In the genomic region with DNA sequence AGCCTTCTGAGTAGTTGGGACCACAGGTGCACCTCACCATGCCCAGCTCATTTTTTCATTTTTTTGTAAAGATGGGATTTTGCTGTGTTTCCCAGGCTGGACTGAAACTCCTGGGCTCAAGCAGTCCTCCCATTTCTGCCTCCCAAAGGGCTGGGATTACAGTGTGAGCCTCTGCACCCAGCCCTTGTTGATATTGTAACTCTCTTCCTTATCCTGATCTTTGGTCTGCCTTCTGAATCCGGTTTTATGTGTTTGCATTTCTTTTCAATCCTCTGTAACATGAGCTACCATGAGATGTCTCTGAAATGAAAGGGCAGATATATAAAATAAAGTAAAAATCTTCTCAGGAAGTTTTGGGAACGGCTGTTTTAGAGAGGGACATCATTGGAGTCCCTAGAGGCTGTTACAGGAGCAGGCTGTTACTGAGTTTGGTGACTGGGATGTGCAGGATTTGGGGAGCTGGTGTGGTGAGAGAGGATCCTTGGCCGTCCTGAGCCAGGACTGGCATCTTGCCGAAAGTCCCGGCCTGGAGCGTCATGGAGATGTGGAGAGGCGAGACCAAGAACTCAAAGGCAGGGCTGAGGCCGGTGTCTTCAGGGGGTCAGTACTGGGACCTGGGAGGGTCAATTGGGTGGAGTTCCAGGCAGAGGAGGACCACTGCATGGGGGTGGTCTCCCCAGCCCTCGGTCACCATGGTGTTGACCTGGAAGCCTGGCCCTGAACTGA, we compare ENCODE assay signal across 14 cellular contexts. TPM values are rescaled to one million over a fixed set of nuclear protein-coding genes. Genes with fewer than 3 reads are reported as not detected.
DNase-seq lines count a peak whose midpoint lies in the region; ATAC-seq and TF ChIP-seq lines count a peak whose summit lies in the region.
"Had no signal": no experiment of that assay in that cellular context is flagged by ENCODE, and none has a peak within 500 bp of the region (broad histone marks: within the 10 kb centered on the region; RNA-seq: fewer than 3 reads in every experiment).

No MANE protein-coding gene starts in this region.

- H4K20me1 ChIP-seq in PC-3 (ENCODE audit: low read length) = no peaks in the 10 kb centered on the region

- no peaks in the 10 kb centered on the region for H3K9me2 ChIP-seq in PC-3 (replicated peaks; ENCODE audit: low read length)

- TF ChIP-seq POLR2A in prostate gland (IDR thresholded peaks at IDR 0.05) = no peak

- DNase-seq in PC-3 (no peak), mucosa of descending colon (no peak), prostate gland (ENCODE audit: low spot score) (peak; percentile 59), midbrain (lab: John Stamatoyannopoulos, UW) (no peak), HuH-7 (ENCODE audit: low spot score) (no peak), NAMALWA (ENCODE audit: low spot score) (no peak)
- DNase-seq: Calu3; CD4-positive, CD25-positive, alpha-beta regulatory T cell; DMS79; H7 had no signal

- no peaks in the 10 kb centered on the region for H3K79me2 ChIP-seq in PC-3 (ENCODE audit: low read length)

- no peaks in the 10 kb centered on the region for H3K9me3 ChIP-seq in PC-3 (ENCODE audit: low read length)
- H3K9me3 ChIP-seq in mucosa of descending colon = no peaks in the 10 kb centered on the region
- no peaks in the 10 kb centered on the region for H3K9me3 ChIP-seq in prostate gland

- no peaks in the 10 kb centered on the region for H3K4me1 ChIP-seq in PC-3 (ENCODE audit: insufficient read depth, low read length)
- no peaks in the 10 kb centered on the region for H3K4me1 ChIP-seq in mucosa of descending colon (ENCODE audit: low read depth)
- peaks cover 25% of the 10 kb centered on the region for H3K4me1 ChIP-seq in prostate gland (replicated peaks)

- CTCF ChIA-PET in PC-3 (lab: Charles Lee) = no interaction called here

- H3K9ac ChIP-seq in PC-3 (ENCODE audit: low read length) = no peak overlapping the region

- ATAC-seq in PC-3 (peak; percentile 48), mucosa of descending colon (peak; percentile 47)
- ATAC-seq: GM23338 had no signal

- POLR2A ChIA-PET in PC-3 (lab: Charles Lee; ENCODE audit: unreplicated experiment) = no interaction called here

- H3K27ac ChIP-seq in C4-2B = peak overlapping the region; percentile 79
- H3K27ac ChIP-seq in PC-3 (ENCODE audit: low read length) = no peak overlapping the region
- H3K27ac ChIP-seq in prostate gland = peak overlapping the region; percentile 82

- no peaks in the 10 kb centered on the region for H3K27me3 ChIP-seq in PC-3 (ENCODE audit: low read length)
- no peaks in the 10 kb centered on the region for H3K27me3 ChIP-seq in prostate gland (replicated peaks; ENCODE audit: insufficient read depth)

- TF ChIP-seq CTCF in C4-2B (conservative IDR thresholded peaks at IDR 0.05) (no peak), PC-3 (conservative IDR thresholded peaks at IDR 0.05; ENCODE audit: low read depth, low read length) (no peak), mucosa of descending colon (IDR thresholded peaks at IDR 0.05) (no peak), prostate gland (IDR thresholded peaks at IDR 0.05) (no peak)

- no peak overlapping the region for H2AFZ ChIP-seq in PC-3 (ENCODE audit: low read length)
- H2AFZ ChIP-seq: GM23338 had no signal

- WGBS in prostate gland = 42% methylated on average over 9 of the region's 9 CpGs

- H3K4me3 ChIP-seq in PC-3 (ENCODE audit: low read length) (no peak overlapping the region), mucosa of descending colon (no peak overlapping the region), prostate gland (no peak overlapping the region)
- H3K4me3 ChIP-seq: GM23338 had no signal

- H3F3A ChIP-seq in PC-3 (ENCODE audit: low read length, unreplicated experiment) = no peaks in the 10 kb centered on the region

- intact Hi-C loops in PC-3 (cut with micrococcal nuclease) = no loop called here
- intact Hi-C loops in mucosa of descending colon (cut with DNase I, micrococcal nuclease) = no loop called here
- intact Hi-C loops in prostate gland (cut with DNase I) = no loop called here

- H3K36me3 ChIP-seq in PC-3 (ENCODE audit: low read depth, low read length) (peaks cover 4% of the 10 kb centered on the region; the same call in 1 of the 2 replicates), mucosa of descending colon (ENCODE audit: low read depth) (no peaks in the 10 kb centered on the region), prostate gland (no peaks in the 10 kb centered on the region)

- no TSS peak for BruUV-seq in PC-3 (replicated peaks; lab: Mats Ljungman, UMichigan)

- no peak overlapping the region for H3K4me2 ChIP-seq in PC-3 (ENCODE audit: low read length)
- H3K4me2 ChIP-seq: GM23338 had no signal

RNA-seq across cellular contexts. Expression of a gene that starts 39.4 kb away (rescaled TPM):
- total RNA-seq in PC-3 (2014; rRNA removed) (26.0 and 40.5 TPM in 2 replicates), mucosa of descending colon (100 to 1,000 TPM in 2 of 3 donors, 10 to 100 TPM in 1; 98.8 to 322 (median 159) TPM), prostate gland (10 to 100 TPM; 43.7 to 56.1 TPM)
- total RNA-seq: A673; CD4-positive, CD25-positive, alpha-beta regulatory T cell; G401 had no signal
